ENCODE assay signal across 1 cellular context in the genomic region with DNA sequence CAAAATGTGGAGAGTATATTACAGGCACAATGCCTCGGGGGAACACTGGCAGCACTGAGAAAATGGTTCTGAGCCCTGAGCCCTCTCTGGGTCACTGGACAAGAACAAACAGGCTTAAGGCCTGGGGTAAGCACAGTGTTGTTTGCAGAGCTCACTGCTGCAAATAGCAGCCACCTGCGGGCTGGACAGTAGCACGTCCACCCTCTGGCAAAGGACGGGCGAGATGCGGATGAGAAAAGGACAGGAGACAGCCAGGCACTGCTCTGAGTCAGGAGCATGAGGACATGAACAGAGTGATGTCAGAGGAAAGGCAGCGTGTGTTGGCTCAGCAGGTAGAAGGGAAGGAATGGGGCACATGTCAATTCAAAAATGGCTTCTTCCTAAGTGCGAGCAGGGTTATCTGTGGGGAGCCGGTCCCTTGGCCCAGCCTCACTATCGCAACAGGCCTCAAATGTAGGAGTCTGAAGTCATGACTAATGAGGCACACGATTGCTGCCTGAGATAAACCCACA.
A peak's percentile ranks its signal among the peaks of the same experiment; 100 is the strongest.
TF ChIP-seq lines count a peak whose summit lies in the region.

No MANE protein-coding gene starts in this region.

TF ChIP-seq in HepG2, 621 proteins besides CTCF, POLR2A, EP300 and RAD21 (continued from another document and continues in another):
- TF ChIP-seq, protein P1, sequence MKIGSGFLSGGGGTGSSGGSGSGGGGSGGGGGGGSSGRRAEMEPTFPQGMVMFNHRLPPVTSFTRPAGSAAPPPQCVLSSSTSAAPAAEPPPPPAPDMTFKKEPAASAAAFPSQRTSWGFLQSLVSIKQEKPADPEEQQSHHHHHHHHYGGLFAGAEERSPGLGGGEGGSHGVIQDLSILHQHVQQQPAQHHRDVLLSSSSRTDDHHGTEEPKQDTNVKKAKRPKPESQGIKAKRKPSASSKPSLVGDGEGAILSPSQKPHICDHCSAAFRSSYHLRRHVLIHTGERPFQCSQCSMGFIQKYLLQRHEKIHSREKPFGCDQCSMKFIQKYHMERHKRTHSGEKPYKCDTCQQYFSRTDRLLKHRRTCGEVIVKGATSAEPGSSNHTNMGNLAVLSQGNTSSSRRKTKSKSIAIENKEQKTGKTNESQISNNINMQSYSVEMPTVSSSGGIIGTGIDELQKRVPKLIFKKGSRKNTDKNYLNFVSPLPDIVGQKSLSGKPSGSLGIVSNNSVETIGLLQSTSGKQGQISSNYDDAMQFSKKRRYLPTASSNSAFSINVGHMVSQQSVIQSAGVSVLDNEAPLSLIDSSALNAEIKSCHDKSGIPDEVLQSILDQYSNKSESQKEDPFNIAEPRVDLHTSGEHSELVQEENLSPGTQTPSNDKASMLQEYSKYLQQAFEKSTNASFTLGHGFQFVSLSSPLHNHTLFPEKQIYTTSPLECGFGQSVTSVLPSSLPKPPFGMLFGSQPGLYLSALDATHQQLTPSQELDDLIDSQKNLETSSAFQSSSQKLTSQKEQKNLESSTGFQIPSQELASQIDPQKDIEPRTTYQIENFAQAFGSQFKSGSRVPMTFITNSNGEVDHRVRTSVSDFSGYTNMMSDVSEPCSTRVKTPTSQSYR (CRISPR knock-in tag; IDR thresholded peaks at IDR 0.05; ENCODE audit: borderline replicate concordance), result peak; percentile 21; the same call in 1 of the 2 replicates
- TF ChIP-seq, protein P2, sequence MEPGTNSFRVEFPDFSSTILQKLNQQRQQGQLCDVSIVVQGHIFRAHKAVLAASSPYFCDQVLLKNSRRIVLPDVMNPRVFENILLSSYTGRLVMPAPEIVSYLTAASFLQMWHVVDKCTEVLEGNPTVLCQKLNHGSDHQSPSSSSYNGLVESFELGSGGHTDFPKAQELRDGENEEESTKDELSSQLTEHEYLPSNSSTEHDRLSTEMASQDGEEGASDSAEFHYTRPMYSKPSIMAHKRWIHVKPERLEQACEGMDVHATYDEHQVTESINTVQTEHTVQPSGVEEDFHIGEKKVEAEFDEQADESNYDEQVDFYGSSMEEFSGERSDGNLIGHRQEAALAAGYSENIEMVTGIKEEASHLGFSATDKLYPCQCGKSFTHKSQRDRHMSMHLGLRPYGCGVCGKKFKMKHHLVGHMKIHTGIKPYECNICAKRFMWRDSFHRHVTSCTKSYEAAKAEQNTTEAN (CRISPR knock-in tag; conservative IDR thresholded peaks at IDR 0.05), result 0 out of 2 replicates have a peak, but pooled peaks have one; percentile 31
- TF ChIP-seq TP53 (CRISPR knock-in tag; conservative IDR thresholded peaks at IDR 0.05) (no peak), FOXK2 (IDR thresholded peaks at IDR 0.05) (no peak), DNMT3B (CRISPR knock-in tag; conservative IDR thresholded peaks at IDR 0.05) (0 out of 2 replicates have a peak, but pooled peaks have one; percentile 65), ZNF274 (CRISPR knock-in tag; IDR thresholded peaks at IDR 0.05) (peak; percentile 72; the same call in 1 of the 2 replicates), RXRA (CRISPR knock-in tag; IDR thresholded peaks at IDR 0.05) (peak; percentile 82), CC2D1A (CRISPR knock-in tag; IDR thresholded peaks at IDR 0.05) (no peak), CHD2 (IDR thresholded peaks at IDR 0.05; ENCODE audit: low read depth, low read length) (no peak), ZNF558 (CRISPR knock-in tag; IDR thresholded peaks at IDR 0.05; ENCODE audit: borderline replicate concordance) (no peak), ZNF501 (CRISPR knock-in tag; IDR thresholded peaks at IDR 0.05) (peak; percentile 70; the same call in 1 of the 2 replicates), ZFP37 (CRISPR knock-in tag; IDR thresholded peaks at IDR 0.05; ENCODE audit: borderline replicate concordance) (peak; percentile 91; the same call in 1 of the 2 replicates), YY1 (IDR thresholded peaks at IDR 0.05; ENCODE audit: insufficient read depth, insufficient replicate concordance, low read depth, low read length) (peak; percentile 68), ZNF337 (CRISPR knock-in tag; IDR thresholded peaks at IDR 0.05; ENCODE audit: borderline replicate concordance, low read depth) (peak; percentile 73; the same call in 1 of the 2 replicates), NR2F6 (IDR thresholded peaks at IDR 0.05) (no peak), NR2F6 (CRISPR knock-in tag; IDR thresholded peaks at IDR 0.05) (peak; percentile 72), NRL (CRISPR knock-in tag; IDR thresholded peaks at IDR 0.05; ENCODE audit: borderline replicate concordance) (peak; percentile 61; the same call in 1 of the 2 replicates), KAT8 (CRISPR knock-in tag; IDR thresholded peaks at IDR 0.05) (0 out of 2 replicates have a peak, but pooled peaks have one; percentile 46), BHLHE40 (IDR thresholded peaks at IDR 0.05; ENCODE audit: low read length) (peak; percentile 52), SMAD1 (CRISPR knock-in tag; IDR thresholded peaks at IDR 0.05; ENCODE audit: borderline replicate concordance, low read depth) (peak; percentile 64; the same call in 1 of the 2 replicates), FOXA3 (CRISPR knock-in tag; IDR thresholded peaks at IDR 0.05) (peak; percentile 85), NCOA5 (CRISPR knock-in tag; IDR thresholded peaks at IDR 0.05) (no peak), ZNF292 (CRISPR knock-in tag; IDR thresholded peaks at IDR 0.05; ENCODE audit: borderline replicate concordance, low read depth) (peak; percentile 99; the same call in 1 of the 2 replicates), ESRRA (CRISPR knock-in tag; IDR thresholded peaks at IDR 0.05; ENCODE audit: low read depth) (peak; percentile 56; the same call in 1 of the 2 replicates), ZNF720 (CRISPR knock-in tag; IDR thresholded peaks at IDR 0.05) (no peak), TARDBP (CRISPR knock-in tag; IDR thresholded peaks at IDR 0.05) (peak; percentile 72; the same call in 1 of the 2 replicates), ZNF431 (CRISPR knock-in tag; IDR thresholded peaks at IDR 0.05; ENCODE audit: borderline replicate concordance, low read depth) (peak; percentile 75; the same call in 1 of the 2 replicates), ZNF768 (CRISPR knock-in tag; IDR thresholded peaks at IDR 0.05) (peak; percentile 73; the same call in 1 of the 2 replicates), HDAC2 (CRISPR knock-in tag; IDR thresholded peaks at IDR 0.05) (peak; percentile 91), CCDC6 (CRISPR knock-in tag; IDR thresholded peaks at IDR 0.05) (no peak), EEA1 (CRISPR knock-in tag; IDR thresholded peaks at IDR 0.05; ENCODE audit: borderline replicate concordance) (no peak; the same call in 1 of the 2 replicates), ZNF136 (CRISPR knock-in tag; IDR thresholded peaks at IDR 0.05; ENCODE audit: low read depth) (no peak)
- TF ChIP-seq, protein P3, sequence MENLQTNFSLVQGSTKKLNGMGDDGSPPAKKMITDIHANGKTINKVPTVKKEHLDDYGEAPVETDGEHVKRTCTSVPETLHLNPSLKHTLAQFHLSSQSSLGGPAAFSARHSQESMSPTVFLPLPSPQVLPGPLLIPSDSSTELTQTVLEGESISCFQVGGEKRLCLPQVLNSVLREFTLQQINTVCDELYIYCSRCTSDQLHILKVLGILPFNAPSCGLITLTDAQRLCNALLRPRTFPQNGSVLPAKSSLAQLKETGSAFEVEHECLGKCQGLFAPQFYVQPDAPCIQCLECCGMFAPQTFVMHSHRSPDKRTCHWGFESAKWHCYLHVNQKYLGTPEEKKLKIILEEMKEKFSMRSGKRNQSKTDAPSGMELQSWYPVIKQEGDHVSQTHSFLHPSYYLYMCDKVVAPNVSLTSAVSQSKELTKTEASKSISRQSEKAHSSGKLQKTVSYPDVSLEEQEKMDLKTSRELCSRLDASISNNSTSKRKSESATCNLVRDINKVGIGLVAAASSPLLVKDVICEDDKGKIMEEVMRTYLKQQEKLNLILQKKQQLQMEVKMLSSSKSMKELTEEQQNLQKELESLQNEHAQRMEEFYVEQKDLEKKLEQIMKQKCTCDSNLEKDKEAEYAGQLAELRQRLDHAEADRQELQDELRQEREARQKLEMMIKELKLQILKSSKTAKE (CRISPR knock-in tag; IDR thresholded peaks at IDR 0.05; ENCODE audit: borderline replicate concordance), result peak; percentile 70
- TF ChIP-seq, protein P4, sequence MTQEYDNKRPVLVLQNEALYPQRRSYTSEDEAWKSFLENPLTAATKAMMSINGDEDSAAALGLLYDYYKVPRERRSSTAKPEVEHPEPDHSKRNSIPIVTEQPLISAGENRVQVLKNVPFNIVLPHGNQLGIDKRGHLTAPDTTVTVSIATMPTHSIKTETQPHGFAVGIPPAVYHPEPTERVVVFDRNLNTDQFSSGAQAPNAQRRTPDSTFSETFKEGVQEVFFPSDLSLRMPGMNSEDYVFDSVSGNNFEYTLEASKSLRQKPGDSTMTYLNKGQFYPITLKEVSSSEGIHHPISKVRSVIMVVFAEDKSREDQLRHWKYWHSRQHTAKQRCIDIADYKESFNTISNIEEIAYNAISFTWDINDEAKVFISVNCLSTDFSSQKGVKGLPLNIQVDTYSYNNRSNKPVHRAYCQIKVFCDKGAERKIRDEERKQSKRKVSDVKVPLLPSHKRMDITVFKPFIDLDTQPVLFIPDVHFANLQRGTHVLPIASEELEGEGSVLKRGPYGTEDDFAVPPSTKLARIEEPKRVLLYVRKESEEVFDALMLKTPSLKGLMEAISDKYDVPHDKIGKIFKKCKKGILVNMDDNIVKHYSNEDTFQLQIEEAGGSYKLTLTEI (CRISPR knock-in tag; conservative IDR thresholded peaks at IDR 0.05), result no peak
- TF ChIP-seq, protein P5, sequence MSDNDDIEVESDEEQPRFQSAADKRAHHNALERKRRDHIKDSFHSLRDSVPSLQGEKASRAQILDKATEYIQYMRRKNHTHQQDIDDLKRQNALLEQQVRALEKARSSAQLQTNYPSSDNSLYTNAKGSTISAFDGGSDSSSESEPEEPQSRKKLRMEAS (IDR thresholded peaks at IDR 0.05), result peak; percentile 91
- TF ChIP-seq, protein P6, sequence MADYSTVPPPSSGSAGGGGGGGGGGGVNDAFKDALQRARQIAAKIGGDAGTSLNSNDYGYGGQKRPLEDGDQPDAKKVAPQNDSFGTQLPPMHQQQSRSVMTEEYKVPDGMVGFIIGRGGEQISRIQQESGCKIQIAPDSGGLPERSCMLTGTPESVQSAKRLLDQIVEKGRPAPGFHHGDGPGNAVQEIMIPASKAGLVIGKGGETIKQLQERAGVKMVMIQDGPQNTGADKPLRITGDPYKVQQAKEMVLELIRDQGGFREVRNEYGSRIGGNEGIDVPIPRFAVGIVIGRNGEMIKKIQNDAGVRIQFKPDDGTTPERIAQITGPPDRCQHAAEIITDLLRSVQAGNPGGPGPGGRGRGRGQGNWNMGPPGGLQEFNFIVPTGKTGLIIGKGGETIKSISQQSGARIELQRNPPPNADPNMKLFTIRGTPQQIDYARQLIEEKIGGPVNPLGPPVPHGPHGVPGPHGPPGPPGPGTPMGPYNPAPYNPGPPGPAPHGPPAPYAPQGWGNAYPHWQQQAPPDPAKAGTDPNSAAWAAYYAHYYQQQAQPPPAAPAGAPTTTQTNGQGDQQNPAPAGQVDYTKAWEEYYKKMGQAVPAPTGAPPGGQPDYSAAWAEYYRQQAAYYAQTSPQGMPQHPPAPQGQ (CRISPR knock-in tag; IDR thresholded peaks at IDR 0.05; ENCODE audit: borderline replicate concordance), result no peak
- TF ChIP-seq, protein P7, sequence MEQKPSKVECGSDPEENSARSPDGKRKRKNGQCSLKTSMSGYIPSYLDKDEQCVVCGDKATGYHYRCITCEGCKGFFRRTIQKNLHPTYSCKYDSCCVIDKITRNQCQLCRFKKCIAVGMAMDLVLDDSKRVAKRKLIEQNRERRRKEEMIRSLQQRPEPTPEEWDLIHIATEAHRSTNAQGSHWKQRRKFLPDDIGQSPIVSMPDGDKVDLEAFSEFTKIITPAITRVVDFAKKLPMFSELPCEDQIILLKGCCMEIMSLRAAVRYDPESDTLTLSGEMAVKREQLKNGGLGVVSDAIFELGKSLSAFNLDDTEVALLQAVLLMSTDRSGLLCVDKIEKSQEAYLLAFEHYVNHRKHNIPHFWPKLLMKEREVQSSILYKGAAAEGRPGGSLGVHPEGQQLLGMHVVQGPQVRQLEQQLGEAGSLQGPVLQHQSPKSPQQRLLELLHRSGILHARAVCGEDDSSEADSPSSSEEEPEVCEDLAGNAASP (CRISPR knock-in tag; IDR thresholded peaks at IDR 0.05; ENCODE audit: borderline replicate concordance), result peak; percentile 82; the same call in 1 of the 2 replicates
- TF ChIP-seq, protein P8, sequence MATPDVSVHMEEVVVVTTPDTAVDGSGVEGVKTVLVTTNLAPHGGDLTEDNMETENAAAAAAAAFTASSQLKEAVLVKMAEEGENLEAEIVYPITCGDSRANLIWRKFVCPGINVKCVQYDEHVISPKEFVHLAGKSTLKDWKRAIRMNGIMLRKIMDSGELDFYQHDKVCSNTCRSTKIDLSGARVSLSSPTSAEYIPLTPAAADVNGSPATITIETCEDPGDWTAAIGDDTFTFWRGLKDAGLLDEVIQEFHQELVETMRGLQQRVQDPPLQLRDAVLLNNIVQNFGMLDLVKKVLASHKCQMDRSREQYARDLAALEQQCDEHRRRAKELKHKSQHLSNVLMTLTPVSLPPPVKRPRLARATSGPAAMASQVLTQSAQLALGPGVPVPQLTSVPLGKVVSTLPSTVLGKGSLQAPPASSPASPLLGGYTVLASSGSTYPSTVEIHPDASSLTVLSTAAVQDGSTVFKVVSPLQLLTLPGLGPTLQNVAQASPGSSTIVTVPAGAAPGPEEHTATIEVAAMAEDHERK (CRISPR knock-in tag; IDR thresholded peaks at IDR 0.05; ENCODE audit: low read depth), result no peak
- TF ChIP-seq, protein P9, sequence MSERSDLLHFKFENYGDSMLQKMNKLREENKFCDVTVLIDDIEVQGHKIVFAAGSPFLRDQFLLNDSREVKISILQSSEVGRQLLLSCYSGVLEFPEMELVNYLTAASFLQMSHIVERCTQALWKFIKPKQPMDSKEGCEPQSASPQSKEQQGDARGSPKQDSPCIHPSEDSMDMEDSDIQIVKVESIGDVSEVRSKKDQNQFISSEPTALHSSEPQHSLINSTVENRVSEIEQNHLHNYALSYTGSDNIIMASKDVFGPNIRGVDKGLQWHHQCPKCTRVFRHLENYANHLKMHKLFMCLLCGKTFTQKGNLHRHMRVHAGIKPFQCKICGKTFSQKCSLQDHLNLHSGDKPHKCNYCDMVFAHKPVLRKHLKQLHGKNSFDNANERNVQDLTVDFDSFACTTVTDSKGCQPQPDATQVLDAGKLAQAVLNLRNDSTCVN (CRISPR knock-in tag; IDR thresholded peaks at IDR 0.05; ENCODE audit: borderline replicate concordance), result peak; percentile 61; the same call in 1 of the 2 replicates
- TF ChIP-seq, protein P10, sequence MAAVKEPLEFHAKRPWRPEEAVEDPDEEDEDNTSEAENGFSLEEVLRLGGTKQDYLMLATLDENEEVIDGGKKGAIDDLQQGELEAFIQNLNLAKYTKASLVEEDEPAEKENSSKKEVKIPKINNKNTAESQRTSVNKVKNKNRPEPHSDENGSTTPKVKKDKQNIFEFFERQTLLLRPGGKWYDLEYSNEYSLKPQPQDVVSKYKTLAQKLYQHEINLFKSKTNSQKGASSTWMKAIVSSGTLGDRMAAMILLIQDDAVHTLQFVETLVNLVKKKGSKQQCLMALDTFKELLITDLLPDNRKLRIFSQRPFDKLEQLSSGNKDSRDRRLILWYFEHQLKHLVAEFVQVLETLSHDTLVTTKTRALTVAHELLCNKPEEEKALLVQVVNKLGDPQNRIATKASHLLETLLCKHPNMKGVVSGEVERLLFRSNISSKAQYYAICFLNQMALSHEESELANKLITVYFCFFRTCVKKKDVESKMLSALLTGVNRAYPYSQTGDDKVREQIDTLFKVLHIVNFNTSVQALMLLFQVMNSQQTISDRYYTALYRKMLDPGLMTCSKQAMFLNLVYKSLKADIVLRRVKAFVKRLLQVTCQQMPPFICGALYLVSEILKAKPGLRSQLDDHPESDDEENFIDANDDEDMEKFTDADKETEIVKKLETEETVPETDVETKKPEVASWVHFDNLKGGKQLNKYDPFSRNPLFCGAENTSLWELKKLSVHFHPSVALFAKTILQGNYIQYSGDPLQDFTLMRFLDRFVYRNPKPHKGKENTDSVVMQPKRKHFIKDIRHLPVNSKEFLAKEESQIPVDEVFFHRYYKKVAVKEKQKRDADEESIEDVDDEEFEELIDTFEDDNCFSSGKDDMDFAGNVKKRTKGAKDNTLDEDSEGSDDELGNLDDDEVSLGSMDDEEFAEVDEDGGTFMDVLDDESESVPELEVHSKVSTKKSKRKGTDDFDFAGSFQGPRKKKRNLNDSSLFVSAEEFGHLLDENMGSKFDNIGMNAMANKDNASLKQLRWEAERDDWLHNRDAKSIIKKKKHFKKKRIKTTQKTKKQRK (IDR thresholded peaks at IDR 0.05; ENCODE audit: low read length), result no peak
